ENCODE assay signal across 32 cellular contexts in genomic region chr15:67061811-67062348, GRCh38. TPM values are rescaled to one million over a fixed set of nuclear protein-coding genes. Genes with fewer than 3 reads are reported as not detected.
DNase-seq lines count a peak whose midpoint lies in the region; ATAC-seq, FAIRE-seq and TF ChIP-seq lines count a peak whose summit lies in the region.
"Had no signal": no experiment of that assay in that cellular context is flagged by ENCODE, and none has a peak within 500 bp of the region (broad histone marks: within the 10 kb centered on the region; RNA-seq: fewer than 3 reads in every experiment).

No MANE protein-coding gene starts in this region.

- in situ Hi-C loops in HepG2 (cut with HindIII; ENCODE audit: extremely low pct_ligation_motif_present, low pct_unique_long_range_greater_than_20kb) = loop anchor here (5.0 kb wide), 2 partner anchors 70 to 115 kb away; no protein-coding TSS in a partner anchor

- H4K20me1 ChIP-seq in HepG2 (ENCODE audit: insufficient read depth, low read length) = no peaks in the 10 kb centered on the region

- DNase-seq in Caco-2 = no peak
- DNase-seq in Peyer's patch = no peak
- DNase-seq in HepG2 (ENCODE audit: low spot score) = no peak
- DNase-seq in small intestine = peak; percentile 86
- DNase-seq in left ventricle myocardium superior = no peak
- DNase-seq: activated CD4-positive, alpha-beta T cell treated with anti-CD3 and anti-CD28 coated beads, Interleukin-2, amount 50 U/mL, for 1 hour; activated CD8-positive, alpha-beta memory T cell treated with anti-CD3 and anti-CD28 coated beads, Interleukin-2, amount 10 ng/mL, durations not matched to agents 7 days and 5 days; activated naive CD4-positive, alpha-beta T cell treated with anti-CD3 and anti-CD28 coated beads for 36 hours; activated T-cell treated with anti-CD3 and anti-CD28 coated beads, Interleukin-2, amount 50 U/mL, for 72 hours; central memory CD4-positive, alpha-beta T cell; dermis blood vessel endothelial cell; DND-41; Kasumi-1; mammary epithelial cell; MV-4-11; natural killer cell; NCI-H146; NCI-H2171 treated with DMSO at 0.1 percent for 48 hours; NCI-H526; ovary; stimulated activated CD4-positive, alpha-beta T cell treated with anti-CD3 and anti-CD28 coated beads, Interleukin-4, amount 100 ng/mL, for 1 hour; stimulated activated naive B cell treated with anti-CD40 and anti-IgM and Interleukin-4, amounts not matched to agents 10 μg/mL and 1 μg/mL and 100 μg/mL, for 72 hours; testis had no signal

- no peaks in the 10 kb centered on the region for H3K27me3 Mint-ChIP-seq in Caco-2 (ENCODE audit: insufficient read depth, unreplicated experiment)
- H3K27me3 Mint-ChIP-seq: stimulated activated naive B cell treated with anti-CD40 and anti-IgM and Interleukin-4, amounts not matched to agents 10 μg/mL and 1 μg/mL and 100 μg/mL, for 72 hours had no signal

- no TSS peak for BruUV-seq in Caco-2 (replicated peaks; lab: Mats Ljungman, UMichigan)
- no TSS peak for BruUV-seq in HepG2 (replicated peaks; lab: Mats Ljungman, UMichigan)

- H3K27me3 ChIP-seq in Caco-2 (replicated peaks; ENCODE audit: control insufficient read depth, insufficient read depth, low read length) (no peaks in the 10 kb centered on the region), Peyer's patch (no peaks in the 10 kb centered on the region), HepG2 (ENCODE audit: control insufficient read depth in 1 of 2, insufficient read depth in 2 of 2, low read length in 2 of 2) (no peaks in the 10 kb centered on the region; a peak in 1 of 5 replicates), small intestine (ENCODE audit: control insufficient read depth in 2 of 2, insufficient read depth in 2 of 2, low read length in 2 of 2) (no peaks in the 10 kb centered on the region)
- H3K27me3 ChIP-seq: ovary, right atrium auricular region, testis had no signal

- H3K79me2 ChIP-seq in HepG2 (ENCODE audit: insufficient read depth, low read length) = peaks cover 33% of the 10 kb centered on the region

- ATAC-seq in HepG2 = no peak
- ATAC-seq in HG02610 (IDR thresholded peaks at IDR 0.05; ENCODE audit: unreplicated experiment) = no peak
- ATAC-seq in HG02588 (IDR thresholded peaks at IDR 0.05; ENCODE audit: unreplicated experiment) = no peak
- no peak for ATAC-seq in left ventricle myocardium superior
- ATAC-seq: activated CD8-positive, alpha-beta memory T cell treated with anti-CD3 and anti-CD28 coated beads, Interleukin-2, amount 10 ng/mL, durations not matched to agents 7 days and 5 days; activated T-cell treated with anti-CD3 and anti-CD28 coated beads, Interleukin-2, amount 50 U/mL, for 72 hours; GM12878; natural killer cell; stimulated activated naive B cell treated with anti-CD40 and anti-IgM and Interleukin-4, amounts not matched to agents 10 μg/mL and 1 μg/mL and 100 μg/mL, for 72 hours had no signal

- peaks cover 38% of the 10 kb centered on the region for H3K4me1 Mint-ChIP-seq in Caco-2 (ENCODE audit: low read depth, unreplicated experiment)

- peak overlapping the region; percentile 96 for H3K4me3 Mint-ChIP-seq in Caco-2 (ENCODE audit: unreplicated experiment)
- H3K4me3 Mint-ChIP-seq: activated CD8-positive, alpha-beta memory T cell treated with anti-CD3 and anti-CD28 coated beads, Interleukin-2, amount 10 ng/mL, durations not matched to agents 7 days and 5 days; activated naive CD4-positive, alpha-beta T cell treated with anti-CD3 and anti-CD28 coated beads for 36 hours; activated T-cell treated with anti-CD3 and anti-CD28 coated beads, Interleukin-2, amount 50 U/mL, for 72 hours; natural killer cell; stimulated activated naive B cell treated with anti-CD40 and anti-IgM and Interleukin-4, amounts not matched to agents 10 μg/mL and 1 μg/mL and 100 μg/mL, for 72 hours had no signal

- H3K27ac ChIP-seq in Peyer's patch (peak overlapping the region in 3 of 4 donors; percentile 91 to 98 (median 95)), HepG2 (ENCODE audit: extremely low read length, insufficient read depth, low read length) (peak overlapping the region; percentile 94), small intestine (ENCODE audit: low read depth in 1 of 2, low read length in 1 of 2) (peak overlapping the region; percentile 45 to 88)
- H3K27ac ChIP-seq: ovary, right atrium auricular region, RWPE1, testis had no signal

- H2AFZ ChIP-seq in HepG2 (ENCODE audit: low read length) = no peak overlapping the region

- H3K36me3 ChIP-seq in Caco-2 (ENCODE audit: control insufficient read depth, insufficient read depth, low read length) = no peaks in the 10 kb centered on the region
- H3K36me3 ChIP-seq in Peyer's patch = no peaks in the 10 kb centered on the region
- H3K36me3 ChIP-seq in HepG2 (replicated peaks in 1 of 2; ENCODE audit: control insufficient read depth in 1 of 2, insufficient read depth in 2 of 2, low read length in 2 of 2) = no peaks in the 10 kb centered on the region
- no peaks in the 10 kb centered on the region for H3K36me3 ChIP-seq in small intestine (ENCODE audit: control insufficient read depth in 2 of 2, insufficient read depth in 2 of 2, low read length in 2 of 2)
- H3K36me3 ChIP-seq: ovary, right atrium auricular region had no signal

- peak overlapping the region; percentile 93 for H3K9ac ChIP-seq in HepG2 (ENCODE audit: insufficient read depth, low read depth, low read length)

- H3K9me3 Mint-ChIP-seq in Caco-2 (ENCODE audit: unreplicated experiment) = no peaks in the 10 kb centered on the region
- H3K9me3 Mint-ChIP-seq: activated naive CD4-positive, alpha-beta T cell treated with anti-CD3 and anti-CD28 coated beads for 36 hours; activated T-cell treated with anti-CD3 and anti-CD28 coated beads, Interleukin-2, amount 50 U/mL, for 72 hours; natural killer cell; stimulated activated naive B cell treated with anti-CD40 and anti-IgM and Interleukin-4, amounts not matched to agents 10 μg/mL and 1 μg/mL and 100 μg/mL, for 72 hours had no signal

- CTCF ChIA-PET in Caco-2 (lab: Charles Lee) (interaction anchor here (0.6 to 1.7 kb wide), 8 partner anchors 12 to 592 kb away, joined by 3 to 6 read pairs (median 4); no protein-coding TSS in a partner anchor), HepG2 (lab: Yijun Ruan, JAX; ENCODE audit: low intra/inter-chr PET ratio, low total read pairs) (no interaction called here)

- H3K4me2 ChIP-seq in HepG2 (ENCODE audit: low read depth, low read length) = peak overlapping the region; percentile 95

- H3K4me3 ChIP-seq in Caco-2 (ENCODE audit: low read depth, low read length) (no peak overlapping the region), Peyer's patch (no peak overlapping the region), HepG2 (replicated peaks in 1 of 3; ENCODE audit: insufficient read depth in 1 of 3, low read depth in 2 of 3, low read length in 3 of 3) (peak overlapping the region in 2 of 3 experiments; percentile 92 to 98; a peak in 2 of 6 replicates), small intestine (ENCODE audit: low read depth in 1 of 2, low read length in 2 of 2) (no peak overlapping the region)
- H3K4me3 ChIP-seq: GM12878, ovary, right atrium auricular region, testis had no signal

- H3K27ac Mint-ChIP-seq in Caco-2 (ENCODE audit: unreplicated experiment) = peak overlapping the region; percentile 91
- H3K27ac Mint-ChIP-seq: activated CD8-positive, alpha-beta memory T cell treated with anti-CD3 and anti-CD28 coated beads, Interleukin-2, amount 10 ng/mL, durations not matched to agents 7 days and 5 days; activated naive CD4-positive, alpha-beta T cell treated with anti-CD3 and anti-CD28 coated beads for 36 hours; activated T-cell treated with anti-CD3 and anti-CD28 coated beads, Interleukin-2, amount 50 U/mL, for 72 hours; natural killer cell; stimulated activated naive B cell treated with anti-CD40 and anti-IgM and Interleukin-4, amounts not matched to agents 10 μg/mL and 1 μg/mL and 100 μg/mL, for 72 hours had no signal

- no peak for TF ChIP-seq POLR2A in Peyer's patch (IDR thresholded peaks at IDR 0.05)
- 0 out of 4 replicates have a peak, but pooled peaks of 1 of the 2 experiments have one; percentile 9 for TF ChIP-seq POLR2A in HepG2 (IDR thresholded peaks at IDR 0.05; ENCODE audit: insufficient read depth in 1 of 2, low read depth in 2 of 2, low read length in 2 of 2)

- WGBS in HepG2 (ENCODE audit: low lambda C conversion rate) = 2% methylated on average over 3 of the region's 3 CpGs
- 14 to 39% (median 24%) methylated on average over 3 of the region's 3 CpGs for WGBS in small intestine, 3 donors

- POLR2A ChIA-PET in Caco-2 (lab: Charles Lee) (interaction anchor here (0.5 to 1.5 kb wide), 2 partner anchors 12 to 89 kb away, joined by 4 to 5 read pairs; no protein-coding TSS in a partner anchor), HepG2 (lab: Yijun Ruan, JAX) (interaction anchor here (0.9 to 11.3 kb wide), 7 partner anchors 15 to 87 kb away, joined by 3 to 248 read pairs (median 5); no protein-coding TSS in a partner anchor)

- TF ChIP-seq RAD21 in HepG2 (CRISPR knock-in tag; IDR thresholded peaks at IDR 0.05) = no peak

- TF ChIP-seq CTCF in Caco-2 (IDR thresholded peaks at IDR 0.05; ENCODE audit: insufficient read depth in 1 of 2, low read depth in 1 of 2, low read length in 1 of 2, severe bottlenecking in 1 of 2, unreplicated experiment in 1 of 2) (no peak), Peyer's patch (IDR thresholded peaks at IDR 0.05) (no peak), HepG2 (CRISPR knock-in tag; IDR thresholded peaks at IDR 0.05) (no peak)

- intact Hi-C loops in Caco-2 (cut with micrococcal nuclease; ENCODE audit: unreplicated experiment) = loop anchor here (1.0 to 5.0 kb wide), 4 partner anchors 13 to 240 kb away; no protein-coding TSS in a partner anchor
- intact Hi-C loops in HepG2 (cut with micrococcal nuclease; ENCODE audit: unreplicated experiment) = loop anchor here (2.0 to 5.0 kb wide), 2 partner anchors 85 to 241 kb away; no protein-coding TSS in a partner anchor
- intact Hi-C loops in left ventricle myocardium superior (cut with micrococcal nuclease) = no loop called here

- FAIRE-seq in HepG2 (lab: Jason Lieb, UNC) (no peak), small intestine (lab: Jason Lieb, UNC) (no peak)
- FAIRE-seq: astrocyte, endothelial cell of umbilical vein, GM12878, H1, HTR-8/SVneo had no signal

- H3K36me3 Mint-ChIP-seq in Caco-2 (ENCODE audit: insufficient read depth, unreplicated experiment) = peaks cover 13% of the 10 kb centered on the region
- H3K36me3 Mint-ChIP-seq: natural killer cell; stimulated activated naive B cell treated with anti-CD40 and anti-IgM and Interleukin-4, amounts not matched to agents 10 μg/mL and 1 μg/mL and 100 μg/mL, for 72 hours had no signal

- H3K4me1 ChIP-seq in Caco-2 (peaks cover 35% of the 10 kb centered on the region), Peyer's patch (peaks cover 0 to 22% (median 4%) of the 10 kb centered on the region in 4 donors), HepG2 (ENCODE audit: insufficient read depth, low read length) (peaks cover 57% of the 10 kb centered on the region), small intestine (ENCODE audit: control insufficient read depth in 2 of 2, insufficient read depth in 1 of 2, low read depth in 1 of 2, low read length in 1 of 2) (peaks cover 6 to 9% of the 10 kb centered on the region in 2 donors)
- H3K4me1 ChIP-seq: testis had no signal

- TF ChIP-seq EP300 in HepG2 (IDR thresholded peaks at IDR 0.05; ENCODE audit: low read depth in 2 of 2, low read length in 2 of 2) = no peak
- TF ChIP-seq EP300 in HepG2 (CRISPR knock-in tag; IDR thresholded peaks at IDR 0.05; ENCODE audit: borderline replicate concordance) = no peak

- H3K9me3 ChIP-seq in Caco-2 (no peaks in the 10 kb centered on the region), Peyer's patch (no peaks in the 10 kb centered on the region), HepG2 (ENCODE audit: low read length) (no peaks in the 10 kb centered on the region), small intestine (ENCODE audit: control insufficient read depth, low read depth) (no peaks in the 10 kb centered on the region)
- H3K9me3 ChIP-seq: ovary, right atrium auricular region, testis had no signal

RNA-seq across cellular contexts. Expression of gene SMAD3, which starts 3.5 kb away (rescaled TPM):
- 51.5 and 54.8 TPM in 2 replicates for total RNA-seq in Caco-2 (2022)
- 10 to 100 TPM; 43.7 to 80.0 (median 60.2) TPM for total RNA-seq in Peyer's patch
- total RNA-seq in HepG2 (2016; rRNA removed; fragmentation: Illumina TruSeq; extraction: Trizol) = 8.6 and 10.0 TPM in 2 replicates
- total RNA-seq in HepG2 (2016; cell fraction: cytosol; rRNA removed; fragmentation: Illumina TruSeq; extraction: Trizol; ENCODE audit: low read depth) = 5.9 and 6.9 TPM in 2 replicates
- total RNA-seq in HepG2 (2016; cell fraction: insoluble cytoplasmic fraction; rRNA removed; fragmentation: Illumina TruSeq; extraction: Trizol) = 8.6 and 9.2 TPM in 2 replicates
- 6.1 and 6.5 TPM in 2 replicates for total RNA-seq in HepG2 (2016; cell fraction: membrane; rRNA removed; fragmentation: Illumina TruSeq; extraction: Trizol)
- 15.6 and 16.8 TPM in 2 replicates for total RNA-seq in HepG2 (2016; cell fraction: nucleus; rRNA removed; fragmentation: Illumina TruSeq; extraction: Trizol)
- 56.3 and 59.1 TPM in 2 replicates for polyA plus RNA-seq in HepG2 (2011; rRNA removed)
- polyA plus RNA-seq in HepG2 (2011; cell fraction: cytosol; rRNA removed) = 15.3 and 17.1 TPM in 2 replicates
- 92.6 and 110 TPM in 2 replicates for polyA plus RNA-seq in HepG2 (2011; cell fraction: nucleus; rRNA removed)
- polyA plus RNA-seq in HepG2 (2012) = 27.7 and 30.7 TPM in 2 replicates
- polyA plus RNA-seq in HepG2 (2016; cell fraction: cytosol; fragmentation: Illumina TruSeq; extraction: Trizol; ENCODE audit: low read depth) = 0.69 and 1.4 TPM in 2 replicates
- 9.8 and 12.0 TPM in 2 replicates for polyA plus RNA-seq in HepG2 (2016; cell fraction: insoluble cytoplasmic fraction; fragmentation: Illumina TruSeq; extraction: Trizol; ENCODE audit: low read depth)
- 2.7 and 3.7 TPM in 2 replicates for polyA plus RNA-seq in HepG2 (2016; cell fraction: membrane; fragmentation: Illumina TruSeq; extraction: Trizol; ENCODE audit: low read depth)
- 25.8 and 26.1 TPM in 2 replicates for polyA plus RNA-seq in HepG2 (2016; cell fraction: nucleus; fragmentation: Illumina TruSeq; extraction: Trizol; ENCODE audit: insufficient read depth, low read depth)
- polyA minus RNA-seq in HepG2 (2011; rRNA and poly(A)+ RNA removed; ENCODE audit: low replicate concordance) = 37.4 and 65.9 TPM in 2 replicates
- polyA minus RNA-seq in HepG2 (2011; cell fraction: cytosol; rRNA and poly(A)+ RNA removed) = 17.8 and 26.2 TPM in 2 replicates
- polyA minus RNA-seq in HepG2 (2011; cell fraction: nucleus; rRNA and poly(A)+ RNA removed) = 43.8 and 50.1 TPM in 2 replicates
- 10 to 100 TPM; 11.6 to 17.0 (median 12.1) TPM for polyA plus RNA-seq in small intestine
- total RNA-seq in left ventricle myocardium superior = 16.7 TPM

Comparison
In these comparisons a context has a peak if more than half of its experiments do, and no peak if none do; other contexts are left out.
1. H3K4me3 ChIP-seq: peak in HepG2 (2 of 3); none in Caco-2 (single experiment), Peyer's patch (0 of 4) and small intestine (0 of 2).
2. Peak in every context shown above with its lines, with median percentiles within 50 percentile points of each other: H3K27ac ChIP-seq.